In the genomic region with DNA sequence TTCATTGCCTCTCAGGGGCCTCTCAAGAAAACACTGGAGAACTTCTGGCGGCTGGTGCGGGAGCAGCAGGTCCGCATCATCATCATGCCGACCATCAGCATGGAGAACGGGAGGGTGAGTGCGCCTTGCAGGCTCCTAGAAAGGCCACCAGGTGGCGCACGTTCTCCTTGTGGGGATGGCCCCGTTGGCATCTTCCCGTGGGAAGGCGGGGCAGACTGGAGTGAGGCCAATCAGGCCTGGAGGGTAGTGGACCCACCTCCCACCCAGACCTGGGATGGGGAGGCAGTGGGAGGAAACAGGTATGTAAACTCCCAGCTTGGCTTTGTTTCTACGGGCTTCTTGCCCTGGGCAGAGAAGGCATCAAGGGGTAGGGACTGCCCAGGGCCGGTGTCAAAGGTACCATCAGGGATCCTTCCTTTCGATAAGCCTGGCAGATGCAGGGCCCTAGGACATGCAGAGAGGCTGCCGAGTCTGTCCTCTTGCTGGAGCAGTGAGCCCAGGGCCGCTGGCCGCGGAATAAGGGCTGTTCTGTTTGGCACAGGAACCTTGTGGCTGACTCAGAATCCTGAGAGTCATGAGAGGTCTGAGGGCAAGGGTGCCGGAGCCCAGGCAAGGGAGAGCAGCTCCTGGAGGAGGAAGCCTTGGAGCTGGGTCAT, we compare ENCODE assay signal across 8 cellular contexts. TPM values are rescaled to one million over a fixed set of nuclear protein-coding genes. Genes with fewer than 3 reads are reported as not detected.
DNase-seq lines count a peak whose midpoint lies in the region; ATAC-seq, FAIRE-seq and TF ChIP-seq lines count a peak whose summit lies in the region.

No MANE protein-coding gene starts in this region.

- peak; percentile 62 for ATAC-seq in GM18873 (IDR thresholded peaks at IDR 0.05; ENCODE audit: low FRiP score, unreplicated experiment)

- H3K4me3 Mint-ChIP-seq in mesothelial cell of epicardium: peak overlapping the region; percentile 50

- CTCF ChIA-PET in AG04450 (lab: Charles Lee) (interaction anchor here (0.6 to 11.0 kb wide), 12 partner anchors 9 to 312 kb away, joined by 3 to 370 read pairs (median 5); no protein-coding TSS in a partner anchor), endothelial cell of umbilical vein (lab: Charles Lee) (interaction anchor here (1.0 to 1.8 kb wide), 3 partner anchors 9 to 501 kb away, joined by 4 to 7 read pairs (median 4); no protein-coding TSS in a partner anchor)

- H3K27ac Mint-ChIP-seq in mesothelial cell of epicardium: no peak overlapping the region

- peaks cover 3% of the 10 kb centered on the region for H3K4me1 ChIP-seq in NT2/D1 (ENCODE audit: insufficient read depth, insufficient read length)
- peaks cover 5% of the 10 kb centered on the region for H3K4me1 ChIP-seq in endothelial cell of umbilical vein (ENCODE audit: control insufficient read depth, extremely low read depth, insufficient read depth, low read length)

- H3K9me3 ChIP-seq in AG04450 (ENCODE audit: control insufficient read depth, insufficient read depth, low read length): peaks cover 3% of the 10 kb centered on the region; the same call in 1 of the 2 replicates
- peaks cover 5% of the 10 kb centered on the region; the same call in 1 of the 2 replicates for H3K9me3 ChIP-seq in NT2/D1 (ENCODE audit: insufficient read depth, low read length)
- no peaks in the 10 kb centered on the region for H3K9me3 ChIP-seq in endothelial cell of umbilical vein (replicated peaks; ENCODE audit: control insufficient read depth, insufficient read depth, low read length)

- no peaks in the 10 kb centered on the region for H3K36me3 Mint-ChIP-seq in mesothelial cell of epicardium

- intact Hi-C loops in endothelial cell of umbilical vein (cut with micrococcal nuclease): loop anchor here (1.0 kb wide), 3 partner anchors 108 to 500 kb away; partner anchors contain the start of gene IARS1

- no peaks in the 10 kb centered on the region for H3K9me1 ChIP-seq in endothelial cell of umbilical vein (replicated peaks; ENCODE audit: control insufficient read depth, extremely low read depth, insufficient read depth, low read length)

- no peaks in the 10 kb centered on the region for H3K36me3 ChIP-seq in NT2/D1 (ENCODE audit: insufficient read depth, insufficient read length, low read length)
- no peaks in the 10 kb centered on the region for H3K36me3 ChIP-seq in endothelial cell of umbilical vein (ENCODE audit: control insufficient read depth in 2 of 2, extremely low read depth in 1 of 2, insufficient read depth in 2 of 2, low read length in 2 of 2)

- peak overlapping the region; percentile 86 for H2AFZ ChIP-seq in endothelial cell of umbilical vein (ENCODE audit: low read depth, low read length)

- no peak for TF ChIP-seq POLR2A in endothelial cell of umbilical vein (IDR thresholded peaks at IDR 0.05; ENCODE audit: low read depth, low read length)

- H3K4me1 Mint-ChIP-seq in mesothelial cell of epicardium: peaks cover 6% of the 10 kb centered on the region

- dilution Hi-C loops in endothelial cell of umbilical vein (cut with MboI; ENCODE audit: extremely low pct_ligation_motif_present, low sequenced_read_pairs): no loop called here

- TF ChIP-seq CTCF in AG04450 (IDR thresholded peaks at IDR 0.05; ENCODE audit: low read depth, low read length) (peak; percentile 94), endothelial cell of umbilical vein (IDR thresholded peaks at IDR 0.05; ENCODE audit: extremely low read depth in 1 of 2, insufficient read depth in 1 of 2, low read depth in 1 of 2, low read length in 2 of 2) (peak; percentile 91 to 97), mesothelial cell of epicardium (IDR thresholded peaks at IDR 0.05; ENCODE audit: unreplicated experiment) (peak; percentile 93)

- FAIRE-seq in endothelial cell of umbilical vein (lab: Jason Lieb, UNC): peak; percentile 90

- peaks cover 15% of the 10 kb centered on the region for H3K9me3 Mint-ChIP-seq in mesothelial cell of epicardium

- peak; percentile 63 for DNase-seq in AG04450 (ENCODE audit: low read depth, low spot score)
- peak; percentile 60 for DNase-seq in HS-27A (ENCODE audit: low read depth)
- peak; percentile 79 for DNase-seq in NT2/D1 (ENCODE audit: low read depth, low spot score)
- peak; percentile 46 to 51 for DNase-seq in activated CD8-positive, alpha-beta memory T cell treated with anti-CD3 and anti-CD28 coated beads for 4 hours (ENCODE audit: low read depth in 2 of 2)
- DNase-seq in endothelial cell of umbilical vein (ENCODE audit: low read depth, low spot score): peak; percentile 80
- DNase-seq in mesothelial cell of epicardium (ENCODE audit: low spot score in 2 of 2, unreplicated experiment in 2 of 2): peak; percentile 76 to 88
- peak; percentile 68 for DNase-seq in stimulated activated CD8-positive, alpha-beta memory T cell treated with anti-CD3 and anti-CD28 coated beads, Interleukin-4, amount 100 ng/mL, for 24 hours (ENCODE audit: low read depth)

- H3K4me3 ChIP-seq in AG04450 (ENCODE audit: low read depth, low read length) (peak overlapping the region; percentile 27), NT2/D1 (ENCODE audit: insufficient read length, low read depth) (no peak overlapping the region), endothelial cell of umbilical vein (replicated peaks in 1 of 3; ENCODE audit: insufficient read depth in 1 of 3, low read depth in 1 of 3, low read length in 3 of 3) (peak overlapping the region in 1 of 3 experiments; percentile 8)

- H3K27me3 ChIP-seq in AG04450 (ENCODE audit: control insufficient read depth, insufficient read depth, low read length): no peaks in the 10 kb centered on the region
- peaks cover 3% of the 10 kb centered on the region for H3K27me3 ChIP-seq in NT2/D1 (ENCODE audit: insufficient read depth, insufficient read length)
- no peaks in the 10 kb centered on the region for H3K27me3 ChIP-seq in endothelial cell of umbilical vein (ENCODE audit: control insufficient read depth in 2 of 2, insufficient read depth in 2 of 2, low read length in 2 of 2)

- peaks cover 14% of the 10 kb centered on the region for H3K27me3 Mint-ChIP-seq in mesothelial cell of epicardium (ENCODE audit: low read depth)

- no peaks in the 10 kb centered on the region for H3K79me2 ChIP-seq in endothelial cell of umbilical vein (ENCODE audit: control insufficient read depth, insufficient read depth, low read length)

- BruUV-seq in endothelial cell of umbilical vein (replicated peaks; lab: Mats Ljungman, UMichigan): no TSS peak

- peak overlapping the region; percentile 70 for H3K27ac ChIP-seq in AG04450 (ENCODE audit: low read depth, low read length)
- H3K27ac ChIP-seq in endothelial cell of umbilical vein (ENCODE audit: insufficient read depth, low read depth, low read length): peak overlapping the region; percentile 32

- POLR2A ChIA-PET in AG04450 (lab: Yijun Ruan, JAX): no interaction called here
- POLR2A ChIA-PET in endothelial cell of umbilical vein (lab: Charles Lee): no interaction called here

- H4K20me1 ChIP-seq in endothelial cell of umbilical vein (replicated peaks; ENCODE audit: control insufficient read depth, extremely low read depth, insufficient read depth, low read length): no peaks in the 10 kb centered on the region

- no peak overlapping the region for H3K9ac ChIP-seq in NT2/D1 (ENCODE audit: insufficient read length, low read depth)
- no peak overlapping the region for H3K9ac ChIP-seq in endothelial cell of umbilical vein (replicated peaks; ENCODE audit: extremely low read depth, insufficient read depth, low read length)

- H3K4me2 ChIP-seq in endothelial cell of umbilical vein (ENCODE audit: insufficient read depth, low read length): peak overlapping the region; percentile 57

TF ChIP-seq in endothelial cell of umbilical vein, 7 proteins besides CTCF, POLR2A, EP300 and RAD21:
- TF ChIP-seq FOS (IDR thresholded peaks at IDR 0.05; ENCODE audit: borderline replicate concordance, insufficient read depth, low read length) (no peak), GATA2 (IDR thresholded peaks at IDR 0.05; ENCODE audit: insufficient read depth, insufficient read length, low read depth, low read length) (no peak), POLR2AphosphoS5 (IDR thresholded peaks at IDR 0.05; ENCODE audit: insufficient read depth, low read depth, low read length) (no peak), MYC (IDR thresholded peaks at IDR 0.05; ENCODE audit: low read depth, low read length) (no peak), EZH2 (IDR thresholded peaks at IDR 0.05; ENCODE audit: borderline replicate concordance, low read depth, low read length, severe bottlenecking) (no peak), JUN (IDR thresholded peaks at IDR 0.05; ENCODE audit: borderline replicate concordance, insufficient read depth, insufficient read length, low read depth) (no peak)
- TF ChIP-seq, protein P1, sequence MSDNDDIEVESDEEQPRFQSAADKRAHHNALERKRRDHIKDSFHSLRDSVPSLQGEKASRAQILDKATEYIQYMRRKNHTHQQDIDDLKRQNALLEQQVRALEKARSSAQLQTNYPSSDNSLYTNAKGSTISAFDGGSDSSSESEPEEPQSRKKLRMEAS (IDR thresholded peaks at IDR 0.05; ENCODE audit: insufficient read depth, insufficient read length): no peak

RNA-seq across cellular contexts. Expression of gene SPTLC1, which starts 18.9 kb away (rescaled TPM):
- polyA plus RNA-seq in AG04450 (2011; rRNA removed) (117 and 140 TPM in 2 replicates), endothelial cell of umbilical vein (29.2 and 35.9 TPM in 2 replicates)
- polyA minus RNA-seq in AG04450 (2011; rRNA and poly(A)+ RNA removed): 103 and 121 TPM in 2 replicates
- total RNA-seq in endothelial cell of umbilical vein (64.6 and 68.5 TPM in 2 replicates), mesothelial cell of epicardium (74.6 to 77.7 TPM (median 77.7 TPM) in 3 replicates)
- polyA plus RNA-seq in endothelial cell of umbilical vein (2011; cell fraction: cytosol; rRNA removed): 42.9 and 43.1 TPM in 2 replicates
- polyA plus RNA-seq in endothelial cell of umbilical vein (2011; cell fraction: nucleus; rRNA removed): 52.1 and 62.9 TPM in 2 replicates
- polyA plus RNA-seq in endothelial cell of umbilical vein (2012): 61.1 and 73.3 TPM in 2 replicates
- polyA minus RNA-seq in endothelial cell of umbilical vein: 74.6 and 96.0 TPM in 2 replicates
- 24.8 TPM for polyA minus RNA-seq in endothelial cell of umbilical vein (2011; cell fraction: cytosol; rRNA and poly(A)+ RNA removed)
- 60.0 and 80.1 TPM in 2 replicates for polyA minus RNA-seq in endothelial cell of umbilical vein (2011; cell fraction: nucleus; rRNA and poly(A)+ RNA removed)
